In genomic region chr1:154427173-154428139, GRCh38 we compare ENCODE assay signal across 10 cellular contexts. TPM values are rescaled to one million over a fixed set of nuclear protein-coding genes. Genes with fewer than 3 reads are reported as not detected.
DNase-seq lines count a peak whose midpoint lies in the region; ATAC-seq and TF ChIP-seq lines count a peak whose summit lies in the region.
"Had no signal": no experiment of that assay in that cellular context is flagged by ENCODE, and none has a peak within 500 bp of the region (broad histone marks: within the 10 kb centered on the region; RNA-seq: fewer than 3 reads in every experiment).

No MANE protein-coding gene starts in this region.

- H3K9me3 ChIP-seq in duodenal mucosa (ENCODE audit: control insufficient read depth in 1 of 2, low read length in 2 of 2): no peaks in the 10 kb centered on the region
- H3K9me3 ChIP-seq in upper lobe of right lung: no peaks in the 10 kb centered on the region

- ATAC-seq in upper lobe of right lung: peak; percentile 43
- ATAC-seq in GM18858 (IDR thresholded peaks at IDR 0.05; ENCODE audit: unreplicated experiment): no peak
- no peak for ATAC-seq in HG02938 (IDR thresholded peaks at IDR 0.05; ENCODE audit: unreplicated experiment)

- H3K4me1 ChIP-seq in duodenal mucosa (ENCODE audit: control insufficient read depth in 1 of 2, insufficient read depth in 2 of 2, low read length in 2 of 2) (peaks cover 68 to 78% of the 10 kb centered on the region in 2 donors), upper lobe of right lung (peaks cover 58% of the 10 kb centered on the region)

- H3K4me3 ChIP-seq in duodenal mucosa (ENCODE audit: low read depth in 1 of 2, low read length in 2 of 2) (peak overlapping the region in 1 of 2 donors; percentile 8), upper lobe of right lung (no peak overlapping the region)

- peak overlapping the region in 1 of 2 donors; percentile 44 for H3K9ac ChIP-seq in duodenal mucosa (ENCODE audit: low read depth in 1 of 2, low read length in 2 of 2)

- peaks cover 0 to 6% of the 10 kb centered on the region in 2 donors for H3K36me3 ChIP-seq in duodenal mucosa (ENCODE audit: control insufficient read depth in 1 of 2, insufficient read depth in 2 of 2, low read length in 2 of 2)
- peaks cover 27% of the 10 kb centered on the region for H3K36me3 ChIP-seq in upper lobe of right lung

- peak overlapping the region; percentile 57 for H3K27ac ChIP-seq in duodenal mucosa (ENCODE audit: low read depth, low read length)
- peak overlapping the region; percentile 55 for H3K27ac ChIP-seq in upper lobe of right lung

- no peak for TF ChIP-seq CTCF in upper lobe of right lung (IDR thresholded peaks at IDR 0.05)

- DNase-seq in DMS153 (lab: John Stamatoyannopoulos, UW) (peak; percentile 12), DMS153 treated with DMSO at 0.1 percent for 48 hours (lab: John Stamatoyannopoulos, UW; ENCODE audit: unreplicated experiment) (no peak), lung microvascular endothelial cell (ENCODE audit: low read depth in 2 of 2) (peak; percentile 44 to 47), upper lobe of right lung (no peak), NCI-H345 (lab: John Stamatoyannopoulos, UW) (no peak)
- DNase-seq: 8988T, islet precursor cell had no signal

- intact Hi-C loops in upper lobe of right lung (cut with DNase I): no loop called here

- H3K27me3 ChIP-seq in duodenal mucosa (ENCODE audit: control insufficient read depth in 1 of 2, insufficient read depth in 2 of 2, low read length in 2 of 2): no peaks in the 10 kb centered on the region
- no peaks in the 10 kb centered on the region for H3K27me3 ChIP-seq in upper lobe of right lung

RNA-seq across cellular contexts. Expression of gene IL6R, which starts 22.3 kb away (rescaled TPM):
- total RNA-seq in lung microvascular endothelial cell (7.6 and 9.7 TPM in 2 replicates), upper lobe of right lung (60.2 TPM)

Comparison
In these comparisons a context has a peak if more than half of its experiments do, and no peak if none do; other contexts are left out.
1. DNase-seq: peak in DMS153 (single experiment) and lung microvascular endothelial cell (2 of 2); none in DMS153 treated with DMSO at 0.1 percent for 48 hours (single experiment), upper lobe of right lung (single experiment) and NCI-H345 (single experiment).